Comparison of ENCODE assay signal across 20 cellular contexts in genomic region chr11:120088056-120088455, GRCh38. TPM values are rescaled to one million over a fixed set of nuclear protein-coding genes. Genes with fewer than 3 reads are reported as not detected.
A peak's percentile ranks its signal among the peaks of the same experiment; 100 is the strongest.
DNase-seq lines count a peak whose midpoint lies in the region; ATAC-seq and TF ChIP-seq lines count a peak whose summit lies in the region.
"Had no signal": no experiment of that assay in that cellular context is flagged by ENCODE, and none has a peak within 500 bp of the region (broad histone marks: within the 10 kb centered on the region; RNA-seq: fewer than 3 reads in every experiment).

No MANE protein-coding gene starts in this region.

- H3K36me3 ChIP-seq in neuronal stem cell (replicated peaks in 1 of 2; ENCODE audit: control insufficient read depth in 2 of 2, insufficient read depth in 2 of 2, low read length in 2 of 2) (no peaks in the 10 kb centered on the region), upper lobe of right lung (no peaks in the 10 kb centered on the region)
- H3K36me3 ChIP-seq: BLaER1 had no signal

- no peak overlapping the region for H2BK5ac ChIP-seq in H9 (ENCODE audit: insufficient read length, low read length)
- no peak overlapping the region for H2BK5ac ChIP-seq in neuronal stem cell (ENCODE audit: low read length)

- peaks cover 17% of the 10 kb centered on the region for H3K9me3 ChIP-seq in H9 (ENCODE audit: control insufficient read depth, low read depth, low read length)
- peaks cover 0 to 8% of the 10 kb centered on the region in 2 donors for H3K9me3 ChIP-seq in neuronal stem cell (replicated peaks in 1 of 2; ENCODE audit: control insufficient read depth in 2 of 2, insufficient read depth in 1 of 2, low read depth in 1 of 2, low read length in 2 of 2)
- H3K9me3 ChIP-seq in upper lobe of right lung: no peaks in the 10 kb centered on the region
- no peaks in the 10 kb centered on the region for H3K9me3 ChIP-seq in T-helper 17 cell (ENCODE audit: control insufficient read depth, low read length, poor library complexity, severe bottlenecking)

- H3K23ac ChIP-seq in H9 (ENCODE audit: insufficient read length, low read depth, low read length) (no peak overlapping the region), neuronal stem cell (ENCODE audit: low read depth, low read length, poor library complexity) (no peak overlapping the region)

- H3K4me3 ChIP-seq in neuronal stem cell (ENCODE audit: low read length in 2 of 2) (no peak overlapping the region), upper lobe of right lung (no peak overlapping the region)
- H3K4me3 ChIP-seq: A549, BLaER1, GM23248 had no signal

- no peak overlapping the region for H3K56ac ChIP-seq in H9 (ENCODE audit: insufficient read length, low read depth, low read length)

- H2AFZ ChIP-seq in H9 (ENCODE audit: low read length) (no peak overlapping the region), neuronal stem cell (ENCODE audit: low read length) (no peak overlapping the region)
- H2AFZ ChIP-seq: GM23248 had no signal

- no peaks in the 10 kb centered on the region for H4K20me1 ChIP-seq in H9 (ENCODE audit: control insufficient read depth, insufficient read depth, insufficient read length)
- H4K20me1 ChIP-seq: BLaER1 had no signal

- ATAC-seq in upper lobe of right lung (no peak), T-helper 17 cell (no peak)
- ATAC-seq: A549, HepG2 had no signal

- H3K36me3 Mint-ChIP-seq in H9 (ENCODE audit: insufficient read depth in 1 of 3, low read depth in 3 of 3) (peaks cover 14 to 19% (median 18%) of the 10 kb centered on the region in 3 experiments), T-helper 17 cell (ENCODE audit: low read depth) (peaks cover 3% of the 10 kb centered on the region)
- H3K36me3 Mint-ChIP-seq: CD14-positive monocyte; CD4-positive, alpha-beta memory T cell; IgD-negative memory B cell had no signal

- no peak overlapping the region for H3T11ph ChIP-seq in H9 (ENCODE audit: low read length)

- H2BK12ac ChIP-seq in H9 (ENCODE audit: insufficient read length, low read depth, low read length) (no peak overlapping the region), neuronal stem cell (ENCODE audit: low read length) (no peak overlapping the region)

- H3K27me3 ChIP-seq in H9 (ENCODE audit: insufficient read depth, low read length) (no peaks in the 10 kb centered on the region), neuronal stem cell (ENCODE audit: control insufficient read depth in 3 of 3, insufficient read depth in 3 of 3, low read depth in 1 of 3, low read length in 3 of 3) (peaks cover 0 to 33% (median 0%) of the 10 kb centered on the region in 3 experiments), upper lobe of right lung (no peaks in the 10 kb centered on the region)
- H3K27me3 ChIP-seq: BLaER1 had no signal

- H3K79me2 ChIP-seq in H9 (ENCODE audit: insufficient read depth, low read length): no peaks in the 10 kb centered on the region

- H2AK5ac ChIP-seq in H9 (ENCODE audit: insufficient read length, low read length) (no peak overlapping the region), neuronal stem cell (ENCODE audit: low read depth, low read length) (no peak overlapping the region)

- H2BK20ac ChIP-seq in H9 (ENCODE audit: low read depth, low read length, poor library complexity, severe bottlenecking): no peak overlapping the region

- intact Hi-C loops in upper lobe of right lung (cut with DNase I): no loop called here

- DNase-seq in H9 (no peak), neuronal stem cell (ENCODE audit: low spot score) (no peak), upper lobe of right lung (peak; percentile 15), T-helper 17 cell (no peak)
- no peak for DNase-seq in activated CD4-positive, alpha-beta T cell treated with anti-CD3 and anti-CD28 coated beads, Interleukin-2, amount 50 U/mL, for 48 hours
- no peak for DNase-seq in stimulated activated naive CD4-positive, alpha-beta T cell (lab: John Stamatoyannopoulos, UW)
- DNase-seq: AML-193, DMS153, DMS79, GDM1, GM23248, HCEC 1CT had no signal

- H2BK120ac ChIP-seq in H9 (ENCODE audit: low read depth, low read length, poor library complexity, severe bottlenecking): no peak overlapping the region
- no peak overlapping the region for H2BK120ac ChIP-seq in neuronal stem cell (ENCODE audit: low read depth, low read length)

- H3K4ac ChIP-seq in H9 (ENCODE audit: low read depth, low read length): no peak overlapping the region
- H3K4ac ChIP-seq in neuronal stem cell (ENCODE audit: low read length): no peak overlapping the region

- peaks cover 24 to 28% of the 10 kb centered on the region in 2 experiments for H3K9me3 Mint-ChIP-seq in H9

- TF ChIP-seq CTCF in H9 (conservative IDR thresholded peaks at IDR 0.05): no peak
- TF ChIP-seq CTCF in upper lobe of right lung (IDR thresholded peaks at IDR 0.05): no peak

- H3K4me1 ChIP-seq in H9 (ENCODE audit: insufficient read depth, low read length) (0 out of 2 replicates have a peak, but pooled peaks cover 3% of the 10 kb centered on the region), neuronal stem cell (ENCODE audit: control insufficient read depth in 2 of 2, insufficient read depth in 1 of 2, low read depth in 1 of 2, low read length in 2 of 2) (peaks cover 0 to 10% of the 10 kb centered on the region in 2 donors), upper lobe of right lung (no peaks in the 10 kb centered on the region)
- H3K4me1 ChIP-seq: A549, BLaER1 had no signal

- no peak overlapping the region for H4K5ac ChIP-seq in H9 (ENCODE audit: insufficient read length, low read depth, low read length)

- no peak overlapping the region for H3K27ac ChIP-seq in H9 (ENCODE audit: insufficient read length, low read depth, low read length)
- peak overlapping the region; percentile 99 for H3K27ac ChIP-seq in cingulate gyrus (ENCODE audit: low read depth, low read length)
- H3K27ac ChIP-seq in neuronal stem cell (replicated peaks; ENCODE audit: low read length): no peak overlapping the region
- H3K27ac ChIP-seq in upper lobe of right lung: no peak overlapping the region
- H3K27ac ChIP-seq: 22Rv1, A549, BLaER1, GM23248 had no signal

- H3K14ac ChIP-seq in H9 (ENCODE audit: insufficient read depth, low read length) (peak overlapping the region; percentile 46; the same call in 1 of the 2 replicates), neuronal stem cell (ENCODE audit: low read length) (no peak overlapping the region)

- no peaks in the 10 kb centered on the region for H3K79me1 ChIP-seq in H9 (ENCODE audit: insufficient read depth, low read depth, low read length, poor library complexity, severe bottlenecking)
- H3K79me1 ChIP-seq in neuronal stem cell (ENCODE audit: low read depth, low read length): no peaks in the 10 kb centered on the region

- no peak overlapping the region for H4K8ac ChIP-seq in H9 (replicated peaks; ENCODE audit: insufficient read length, low read depth, low read length)
- no peak overlapping the region for H4K8ac ChIP-seq in neuronal stem cell (ENCODE audit: low read depth, low read length)

- no CpG with 5 or more reads among the region's 2 CpGs for WGBS in H9 (ENCODE audit: extremely low coverage, insufficient read length, low lambda C conversion rate)
- no CpG with 5 or more reads among the region's 2 CpGs for WGBS in neuronal stem cell (ENCODE audit: extremely low coverage in 2 of 2, insufficient read length in 2 of 2, insufficient replicate concordance in 1 of 2), 2 donors

- no peak overlapping the region for H3K27ac Mint-ChIP-seq in H9
- H3K27ac Mint-ChIP-seq in T-helper 17 cell: no peak overlapping the region
- H3K27ac Mint-ChIP-seq: CD4-positive, alpha-beta memory T cell; IgD-negative memory B cell had no signal

- H3K4me1 Mint-ChIP-seq in H9 (peaks cover 13 to 23% of the 10 kb centered on the region in 2 experiments), T-helper 17 cell (no peaks in the 10 kb centered on the region)
- H3K4me1 Mint-ChIP-seq: CD14-positive monocyte; CD4-positive, alpha-beta memory T cell had no signal

- no peak overlapping the region for H3K4me2 ChIP-seq in H9 (ENCODE audit: insufficient read depth, insufficient read length, low read length)
- no peak overlapping the region for H3K4me2 ChIP-seq in neuronal stem cell (ENCODE audit: insufficient read depth, low read length, poor library complexity, severe bottlenecking)
- H3K4me2 ChIP-seq: A549, BLaER1 had no signal

- H3K27me3 Mint-ChIP-seq in H9 (ENCODE audit: low read depth) (peaks cover 70% of the 10 kb centered on the region), T-helper 17 cell (peaks cover 21% of the 10 kb centered on the region)

- H4K91ac ChIP-seq in H9 (ENCODE audit: insufficient read length, low read depth, low read length) (no peak overlapping the region), neuronal stem cell (ENCODE audit: low read depth, low read length, poor library complexity) (no peak overlapping the region)

- no peak overlapping the region for H3K18ac ChIP-seq in H9 (ENCODE audit: insufficient read length, low read depth, low read length)
- H3K18ac ChIP-seq in neuronal stem cell (ENCODE audit: low read length): peak overlapping the region; percentile 71

- H3K4me3 Mint-ChIP-seq in H9 (no peak overlapping the region; a peak in 1 of 5 replicates), T-helper 17 cell (no peak overlapping the region)
- H3K4me3 Mint-ChIP-seq: CD4-positive, alpha-beta memory T cell; IgD-negative memory B cell had no signal

- no peaks in the 10 kb centered on the region for H3K23me2 ChIP-seq in H9 (ENCODE audit: insufficient read length, low read depth, low read length, poor library complexity, severe bottlenecking)

- H2BK15ac ChIP-seq in H9 (ENCODE audit: low read depth, low read length) (no peak overlapping the region), neuronal stem cell (ENCODE audit: low read length) (peak overlapping the region; percentile 68)

- H3K9ac ChIP-seq in H9 (ENCODE audit: extremely low read depth, insufficient read length, low read length) (no peak overlapping the region), neuronal stem cell (ENCODE audit: low read depth, low read length, poor library complexity) (no peak overlapping the region)
- H3K9ac ChIP-seq: BLaER1, GM23248 had no signal

RNA-seq across cellular contexts. Expression of gene TRIM29, which starts 49.9 kb away (rescaled TPM):
- total RNA-seq in H9 (2021) (not detected in 2 replicates), upper lobe of right lung (3.4 TPM), T-helper 17 cell (not detected)
- 0.03 TPM for polyA plus RNA-seq in neuronal stem cell (2013, experiment 1 of 2)
- polyA plus RNA-seq in neuronal stem cell (2013, experiment 2 of 2): not detected
- total RNA-seq: CD4-positive, alpha-beta memory T cell; GM23248 had no signal
- polyA plus RNA-seq: CD14-positive monocyte; CD4-positive, alpha-beta memory T cell; IgD-negative memory B cell had no signal
